Comparison of ENCODE assay signal across 25 cellular contexts in genomic region chr18:11052800-11053199, GRCh38.
DNase-seq lines count a peak whose midpoint lies in the region; ATAC-seq, FAIRE-seq and TF ChIP-seq lines count a peak whose summit lies in the region.
"Had no signal": no experiment of that assay in that cellular context is flagged by ENCODE, and none has a peak within 500 bp of the region (broad histone marks: within the 10 kb centered on the region; RNA-seq: fewer than 3 reads in every experiment).

No MANE protein-coding gene starts in this region.

- no peak overlapping the region for H3K27ac Mint-ChIP-seq in activated CD4-positive, alpha-beta T cell treated with anti-CD3 and anti-CD28 coated beads, Interleukin-2, amount 10 ng/mL, durations not matched to agents 24 days and 14 days
- no peak overlapping the region for H3K27ac Mint-ChIP-seq in activated CD4-positive, alpha-beta T cell treated with anti-CD3 and anti-CD28 coated beads for 36 hours
- H3K27ac Mint-ChIP-seq: CD8-positive, alpha-beta memory T cell; IgD-negative memory B cell; stimulated activated effector memory CD8-positive, alpha-beta T cell treated with anti-CD3 and anti-CD28 coated beads, Interleukin-12 subunit alpha, Interleukin-12 subunit beta, amount 100 ng/mL, for 72 hours had no signal

- peak; percentile 15 for DNase-seq in activated CD4-positive, alpha-beta T cell treated with anti-CD3 and anti-CD28 coated beads, Interleukin-2, amount 10 ng/mL, durations not matched to agents 24 days and 14 days
- no peak for DNase-seq in activated CD4-positive, alpha-beta T cell treated with anti-CD3 and anti-CD28 coated beads for 36 hours
- DNase-seq in M059J (ENCODE audit: low read depth), result peak; percentile 88
- DNase-seq in dermis blood vessel endothelial cell, result peak; percentile 56
- DNase-seq in urothelium cell line (ENCODE audit: low spot score), result peak; percentile 57
- DNase-seq in amygdala (lab: John Stamatoyannopoulos, UW), result no peak
- no peak for DNase-seq in right atrium auricular region (ENCODE audit: low spot score)
- no peak for DNase-seq in HAP-1 (ENCODE audit: low spot score in 2 of 2)
- DNase-seq: activated CD4-positive, alpha-beta T cell treated with anti-CD3 and anti-CD28 coated beads for 1 hour; activated naive CD4-positive, alpha-beta T cell; activated T-cell treated with anti-CD3 and anti-CD28 coated beads, Interleukin-2, amount 50 U/mL, for 4 hours; AML-193; CD8-positive, alpha-beta memory T cell; DMS79; HCEC 1CT; RPMI8226; small intestine; substantia nigra; T-helper 1 cell; upper lobe of right lung had no signal

- no peak for TF ChIP-seq CTCF in right atrium auricular region (IDR thresholded peaks at IDR 0.05)

- in situ Hi-C loops in HAP-1 (cut with MboI; ENCODE audit: low sequenced_read_pairs), result no loop called here

- H3K27me3 ChIP-seq in right atrium auricular region (no peaks in the 10 kb centered on the region), HAP-1 (ENCODE audit: low read depth) (no peaks in the 10 kb centered on the region)
- H3K27me3 ChIP-seq: cardiac muscle cell, upper lobe of right lung had no signal

- H3K9me3 ChIP-seq in right atrium auricular region (no peaks in the 10 kb centered on the region), HAP-1 (no peaks in the 10 kb centered on the region)
- H3K9me3 ChIP-seq: upper lobe of right lung had no signal

- CTCF ChIA-PET in activated CD4-positive, alpha-beta T cell treated with anti-CD3 and anti-CD28 coated beads for 36 hours (lab: Charles Lee), result interaction anchor here (0.7 to 0.8 kb wide), 2 partner anchors 83 to 316 kb away, joined by 3 read pairs; no protein-coding TSS in a partner anchor

- ATAC-seq in activated CD4-positive, alpha-beta T cell treated with anti-CD3 and anti-CD28 coated beads for 36 hours, result no peak
- ATAC-seq: activated T-cell treated with anti-CD3 and anti-CD28 coated beads, Interleukin-2, amount 50 U/mL, for 4 hours; stimulated activated effector memory CD8-positive, alpha-beta T cell treated with anti-CD3 and anti-CD28 coated beads, Interleukin-12 subunit alpha, Interleukin-12 subunit beta, amount 100 ng/mL, for 72 hours; upper lobe of right lung had no signal

- no peaks in the 10 kb centered on the region for H3K36me3 Mint-ChIP-seq in activated CD4-positive, alpha-beta T cell treated with anti-CD3 and anti-CD28 coated beads, Interleukin-2, amount 10 ng/mL, durations not matched to agents 24 days and 14 days (ENCODE audit: low read depth)
- H3K36me3 Mint-ChIP-seq in activated CD4-positive, alpha-beta T cell treated with anti-CD3 and anti-CD28 coated beads for 36 hours (ENCODE audit: low read depth), result no peaks in the 10 kb centered on the region
- H3K36me3 Mint-ChIP-seq: CD8-positive, alpha-beta memory T cell; IgD-negative memory B cell; stimulated activated effector memory CD8-positive, alpha-beta T cell treated with anti-CD3 and anti-CD28 coated beads, Interleukin-12 subunit alpha, Interleukin-12 subunit beta, amount 100 ng/mL, for 72 hours had no signal

- peak; percentile 63 for FAIRE-seq in urothelium cell line (lab: Jason Lieb, UNC)
- FAIRE-seq: A204.1, endometrium, small intestine had no signal

- H3K9me3 Mint-ChIP-seq in activated CD4-positive, alpha-beta T cell treated with anti-CD3 and anti-CD28 coated beads, Interleukin-2, amount 10 ng/mL, durations not matched to agents 24 days and 14 days, result no peaks in the 10 kb centered on the region
- no peaks in the 10 kb centered on the region for H3K9me3 Mint-ChIP-seq in activated CD4-positive, alpha-beta T cell treated with anti-CD3 and anti-CD28 coated beads for 36 hours (ENCODE audit: low read depth)
- H3K9me3 Mint-ChIP-seq: activated T-cell treated with anti-CD3 and anti-CD28 coated beads, Interleukin-2, amount 50 U/mL, for 4 hours; IgD-negative memory B cell; stimulated activated effector memory CD8-positive, alpha-beta T cell treated with anti-CD3 and anti-CD28 coated beads, Interleukin-12 subunit alpha, Interleukin-12 subunit beta, amount 100 ng/mL, for 72 hours had no signal

- H3K36me3 ChIP-seq in right atrium auricular region (no peaks in the 10 kb centered on the region), HAP-1 (replicated peaks) (no peaks in the 10 kb centered on the region)
- H3K36me3 ChIP-seq: cardiac muscle cell, upper lobe of right lung had no signal

- H3K27me3 Mint-ChIP-seq in activated CD4-positive, alpha-beta T cell treated with anti-CD3 and anti-CD28 coated beads, Interleukin-2, amount 10 ng/mL, durations not matched to agents 24 days and 14 days, result no peaks in the 10 kb centered on the region
- H3K27me3 Mint-ChIP-seq in activated CD4-positive, alpha-beta T cell treated with anti-CD3 and anti-CD28 coated beads for 36 hours, result peaks cover 2% of the 10 kb centered on the region
- H3K27me3 Mint-ChIP-seq: CD8-positive, alpha-beta memory T cell had no signal

- H3K4me3 ChIP-seq in right atrium auricular region, result no peak overlapping the region
- no peak overlapping the region for H3K4me3 ChIP-seq in HAP-1
- H3K4me3 ChIP-seq: cardiac muscle cell, upper lobe of right lung had no signal

- intact Hi-C loops in activated CD4-positive, alpha-beta T cell treated with anti-CD3 and anti-CD28 coated beads, Interleukin-2, amount 10 ng/mL, durations not matched to agents 24 days and 14 days (cut with micrococcal nuclease), result no loop called here
- intact Hi-C loops in activated CD4-positive, alpha-beta T cell treated with anti-CD3 and anti-CD28 coated beads for 36 hours (cut with DNase I, micrococcal nuclease), result no loop called here

- H3K4me1 Mint-ChIP-seq in activated CD4-positive, alpha-beta T cell treated with anti-CD3 and anti-CD28 coated beads, Interleukin-2, amount 10 ng/mL, durations not matched to agents 24 days and 14 days, result no peaks in the 10 kb centered on the region
- no peaks in the 10 kb centered on the region for H3K4me1 Mint-ChIP-seq in activated CD4-positive, alpha-beta T cell treated with anti-CD3 and anti-CD28 coated beads for 36 hours
- H3K4me1 Mint-ChIP-seq: CD8-positive, alpha-beta memory T cell; stimulated activated effector memory CD8-positive, alpha-beta T cell treated with anti-CD3 and anti-CD28 coated beads, Interleukin-12 subunit alpha, Interleukin-12 subunit beta, amount 100 ng/mL, for 72 hours had no signal

- POLR2A ChIA-PET in activated CD4-positive, alpha-beta T cell treated with anti-CD3 and anti-CD28 coated beads for 36 hours (lab: Charles Lee), result no interaction called here

- no peak overlapping the region for H3K27ac ChIP-seq in right atrium auricular region
- H3K27ac ChIP-seq: cardiac muscle cell, upper lobe of right lung had no signal

- H3K4me3 Mint-ChIP-seq in activated CD4-positive, alpha-beta T cell treated with anti-CD3 and anti-CD28 coated beads, Interleukin-2, amount 10 ng/mL, durations not matched to agents 24 days and 14 days, result no peak overlapping the region
- H3K4me3 Mint-ChIP-seq in activated CD4-positive, alpha-beta T cell treated with anti-CD3 and anti-CD28 coated beads for 36 hours, result no peak overlapping the region
- H3K4me3 Mint-ChIP-seq: activated T-cell treated with anti-CD3 and anti-CD28 coated beads, Interleukin-2, amount 50 U/mL, for 4 hours; CD8-positive, alpha-beta memory T cell; IgD-negative memory B cell; stimulated activated effector memory CD8-positive, alpha-beta T cell treated with anti-CD3 and anti-CD28 coated beads, Interleukin-12 subunit alpha, Interleukin-12 subunit beta, amount 100 ng/mL, for 72 hours had no signal

- no peaks in the 10 kb centered on the region for H3K4me1 ChIP-seq in right atrium auricular region
- no peaks in the 10 kb centered on the region for H3K4me1 ChIP-seq in HAP-1
- H3K4me1 ChIP-seq: upper lobe of right lung had no signal

Comparison
In these comparisons a context has a peak if more than half of its experiments do, and no peak if none do; other contexts are left out.
1. DNase-seq: peak in activated CD4-positive, alpha-beta T cell treated with anti-CD3 and anti-CD28 coated beads, Interleukin-2, amount 10 ng/mL, durations not matched to agents 24 days and 14 days (single experiment), M059J (single experiment), dermis blood vessel endothelial cell (single experiment) and urothelium cell line (single experiment); none in activated CD4-positive, alpha-beta T cell treated with anti-CD3 and anti-CD28 coated beads for 36 hours (single experiment), amygdala (0 of 56), right atrium auricular region (single experiment) and HAP-1 (0 of 2).